10 cellular contexts compared by ENCODE assay signal in the genomic region with DNA sequence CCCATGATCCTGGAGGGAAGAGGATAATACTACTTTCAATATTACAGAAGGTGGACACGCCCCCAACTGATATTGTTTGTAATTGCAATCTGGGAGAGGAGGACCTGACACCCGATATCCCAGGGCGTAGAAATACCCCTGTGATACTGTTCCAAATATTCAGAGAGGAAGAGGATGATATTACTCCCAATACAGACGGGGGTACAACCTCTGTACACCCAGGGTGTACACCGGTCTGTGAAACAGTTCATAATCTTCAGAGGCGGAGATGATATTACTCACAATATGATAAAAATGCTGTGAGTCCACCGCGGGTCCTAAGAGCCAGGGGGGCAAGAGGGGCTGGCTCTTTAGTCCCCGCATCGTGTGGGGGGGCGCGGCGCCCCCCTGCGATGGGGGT. TPM values are rescaled to one million over a fixed set of nuclear protein-coding genes. Genes with fewer than 3 reads are reported as not detected.
A peak's percentile ranks its signal among the peaks of the same experiment; 100 is the strongest.
DNase-seq lines count a peak whose midpoint lies in the region; TF ChIP-seq lines count a peak whose summit lies in the region.
"Had no signal": no experiment of that assay in that cellular context is flagged by ENCODE, and none has a peak within 500 bp of the region (broad histone marks: within the 10 kb centered on the region; RNA-seq: fewer than 3 reads in every experiment).

No MANE protein-coding gene starts in this region.

- peak overlapping the region in 1 of 11 experiments; percentile 48; a peak in 1 of 22 replicates for H3K9ac ChIP-seq in BLaER1 treated with 17β-estradiol and CSF1 and Interleukin-3, amounts not matched to agents 10 nM and 100 nM
- peak overlapping the region; percentile 26 for H3K9ac ChIP-seq in SK-N-MC (ENCODE audit: insufficient read length)

- TF ChIP-seq CTCF in mesothelial cell of epicardium (IDR thresholded peaks at IDR 0.05; ENCODE audit: unreplicated experiment) (no peak), WERI-Rb-1 (IDR thresholded peaks at IDR 0.05; ENCODE audit: low read depth, low read length) (no peak)

- no peaks in the 10 kb centered on the region for H3K36me3 ChIP-seq in BLaER1 treated with 17β-estradiol and CSF1 and Interleukin-3, amounts not matched to agents 10 nM and 100 nM
- H3K36me3 ChIP-seq in SK-N-MC (ENCODE audit: insufficient read depth, low read length) (no peaks in the 10 kb centered on the region), WERI-Rb-1 (no peaks in the 10 kb centered on the region)
- H3K36me3 ChIP-seq: right atrium auricular region had no signal

- H3K27me3 ChIP-seq in BLaER1 treated with 17β-estradiol and CSF1 and Interleukin-3, amounts not matched to agents 10 nM and 100 nM, result no peaks in the 10 kb centered on the region
- no peaks in the 10 kb centered on the region for H3K27me3 ChIP-seq in WERI-Rb-1 (ENCODE audit: insufficient read depth, low read depth, severe bottlenecking)

- peaks cover 20% of the 10 kb centered on the region for H3K9me3 Mint-ChIP-seq in mesothelial cell of epicardium

- peak overlapping the region; percentile 25 to 61 (median 42); a peak in 16 of 20 replicates for H3K4me3 ChIP-seq in BLaER1 treated with 17β-estradiol and CSF1 and Interleukin-3, amounts not matched to agents 10 nM and 100 nM
- H3K4me3 ChIP-seq in SK-N-MC (peak overlapping the region; percentile 76), WERI-Rb-1 (ENCODE audit: low read depth, low read length) (no peak overlapping the region)

- H3K36me3 Mint-ChIP-seq in mesothelial cell of epicardium, result no peaks in the 10 kb centered on the region

- peaks cover 32% of the 10 kb centered on the region for H3K4me1 Mint-ChIP-seq in mesothelial cell of epicardium

- H3K27ac ChIP-seq in BLaER1 treated with 17β-estradiol and CSF1 and Interleukin-3, amounts not matched to agents 10 nM and 100 nM, result no peak overlapping the region
- no peak overlapping the region for H3K27ac ChIP-seq in SK-N-MC
- H3K27ac ChIP-seq in WERI-Rb-1, result no peak overlapping the region
- H3K27ac ChIP-seq: right atrium auricular region had no signal

- no peaks in the 10 kb centered on the region for H4K20me1 ChIP-seq in BLaER1 treated with 17β-estradiol and CSF1 and Interleukin-3, amounts not matched to agents 10 nM and 100 nM

- DNase-seq in D341Med (ENCODE audit: low spot score) (peak; percentile 35), SK-N-MC (ENCODE audit: low read depth, low spot score) (no peak), mesothelial cell of epicardium (ENCODE audit: low spot score in 2 of 2, unreplicated experiment in 2 of 2) (no peak), CD1c-positive myeloid dendritic cell (ENCODE audit: extremely low spot score) (no peak), WERI-Rb-1 (no peak)
- no peak for DNase-seq in NK-92 treated with Interleukin-12 subunit alpha and Interleukin-12 subunit beta, amount 100 ng/mL, for 24 hours (lab: John Stamatoyannopoulos, UW)
- DNase-seq: amniotic stem cell, SHP77 treated with DMSO at 0.1 percent for 48 hours had no signal

- H3K27me3 Mint-ChIP-seq in mesothelial cell of epicardium (ENCODE audit: low read depth), result no peaks in the 10 kb centered on the region

- H3K27ac Mint-ChIP-seq in mesothelial cell of epicardium, result no peak overlapping the region

- H3K4me1 ChIP-seq in BLaER1 treated with 17β-estradiol and CSF1 and Interleukin-3, amounts not matched to agents 10 nM and 100 nM, result no peaks in the 10 kb centered on the region; a peak in 1 of 20 replicates
- H3K4me1 ChIP-seq: right atrium auricular region had no signal

- H3K9me3 ChIP-seq in BLaER1 treated with 17β-estradiol and CSF1 and Interleukin-3, amounts not matched to agents 10 nM and 100 nM (replicated peaks in 1 of 11), result peaks cover 3 to 13% (median 7%) of the 10 kb centered on the region in 11 experiments; a peak in 13 of 22 replicates
- H3K9me3 ChIP-seq in SK-N-MC (ENCODE audit: low read depth, low read length) (no peaks in the 10 kb centered on the region), WERI-Rb-1 (ENCODE audit: severe bottlenecking) (no peaks in the 10 kb centered on the region)
- H3K9me3 ChIP-seq: right atrium auricular region had no signal

- H3K4me3 Mint-ChIP-seq in mesothelial cell of epicardium, result peak overlapping the region; percentile 54

- H3K4me2 ChIP-seq in BLaER1 treated with 17β-estradiol and CSF1 and Interleukin-3, amounts not matched to agents 10 nM and 100 nM, result peak overlapping the region; percentile 31 to 66 (median 60); a peak in 21 of 22 replicates

RNA-seq across cellular contexts. Expression of a gene that starts 57.2 kb away (rescaled TPM):
- 2.5 to 3.1 TPM (median 2.7 TPM) in 3 replicates for total RNA-seq in mesothelial cell of epicardium
- total RNA-seq: right atrium auricular region had no signal
